19 cellular contexts compared by ENCODE assay signal in genomic region chr16:46775214-46775613, GRCh38. TPM values are rescaled to one million over a fixed set of nuclear protein-coding genes. Genes with fewer than 3 reads are reported as not detected.
DNase-seq lines count a peak whose midpoint lies in the region; ATAC-seq and TF ChIP-seq lines count a peak whose summit lies in the region.
"Had no signal": no experiment of that assay in that cellular context is flagged by ENCODE, and none has a peak within 500 bp of the region (broad histone marks: within the 10 kb centered on the region; RNA-seq: fewer than 3 reads in every experiment).

No MANE protein-coding gene starts in this region.

- H3K27ac Mint-ChIP-seq in activated T-helper 1 cell treated with anti-CD3 and anti-CD28 coated beads, Interleukin-12 subunit alpha, Interleukin-12 subunit beta, Interleukin-2, Interleukin-4 antibody, amounts not matched to agents 30 ng/mL and 10 ng/mL and 1 ng/mL, durations not matched to agents 14 hours and 24 hours and 36 hours = no peak overlapping the region
- H3K27ac Mint-ChIP-seq: activated CD4-positive, alpha-beta memory T cell treated with anti-CD3 and anti-CD28 coated beads, Interleukin-2, amount 10 ng/mL, durations not matched to agents 7 days and 5 days; activated naive CD4-positive, alpha-beta T cell treated with anti-CD3 and anti-CD28 coated beads, Interleukin-2, amount 50 U/mL, for 24 hours; activated T-cell treated with anti-CD3 and anti-CD28 coated beads, Interleukin-2, amount 50 U/mL, for 24 hours; IgD-negative memory B cell; progenitor cell of endocrine pancreas; T-helper 17 cell had no signal

- H3K4me1 Mint-ChIP-seq in activated T-helper 1 cell treated with anti-CD3 and anti-CD28 coated beads, Interleukin-12 subunit alpha, Interleukin-12 subunit beta, Interleukin-2, Interleukin-4 antibody, amounts not matched to agents 30 ng/mL and 10 ng/mL and 1 ng/mL, durations not matched to agents 14 hours and 24 hours and 36 hours (ENCODE audit: low read depth) = no peaks in the 10 kb centered on the region
- H3K4me1 Mint-ChIP-seq: activated CD4-positive, alpha-beta memory T cell treated with anti-CD3 and anti-CD28 coated beads, Interleukin-2, amount 10 ng/mL, durations not matched to agents 7 days and 5 days; activated naive CD4-positive, alpha-beta T cell treated with anti-CD3 and anti-CD28 coated beads, Interleukin-2, amount 50 U/mL, for 24 hours; T-helper 17 cell had no signal

- intact Hi-C loops in activated T-helper 1 cell treated with anti-CD3 and anti-CD28 coated beads, Interleukin-12 subunit alpha, Interleukin-12 subunit beta, Interleukin-2, Interleukin-4 antibody, amounts not matched to agents 30 ng/mL and 10 ng/mL and 1 ng/mL, durations not matched to agents 14 hours and 24 hours and 36 hours (cut with micrococcal nuclease) = no loop called here

- ATAC-seq in GM21528 (IDR thresholded peaks at IDR 0.05; ENCODE audit: low FRiP score, unreplicated experiment) = peak; percentile 26
- ATAC-seq in HG03432 (IDR thresholded peaks at IDR 0.05; ENCODE audit: unreplicated experiment) = peak; percentile 17
- peak; percentile 90 for ATAC-seq in SK-N-SH treated with all-trans-retinoic acid at 6 μM for 48 hours
- ATAC-seq: HCT116, left cardiac atrium, T-helper 17 cell had no signal

- H3K27me3 Mint-ChIP-seq in activated T-helper 1 cell treated with anti-CD3 and anti-CD28 coated beads, Interleukin-12 subunit alpha, Interleukin-12 subunit beta, Interleukin-2, Interleukin-4 antibody, amounts not matched to agents 30 ng/mL and 10 ng/mL and 1 ng/mL, durations not matched to agents 14 hours and 24 hours and 36 hours (ENCODE audit: insufficient read depth) = peaks cover under 1% of the 10 kb centered on the region
- H3K27me3 Mint-ChIP-seq: activated CD4-positive, alpha-beta memory T cell treated with anti-CD3 and anti-CD28 coated beads, Interleukin-2, amount 10 ng/mL, durations not matched to agents 7 days and 5 days; activated naive CD4-positive, alpha-beta T cell treated with anti-CD3 and anti-CD28 coated beads, Interleukin-2, amount 50 U/mL, for 24 hours; IgD-negative memory B cell; progenitor cell of endocrine pancreas; T-helper 17 cell had no signal

- no peak overlapping the region for H3K4me3 Mint-ChIP-seq in activated T-helper 1 cell treated with anti-CD3 and anti-CD28 coated beads, Interleukin-12 subunit alpha, Interleukin-12 subunit beta, Interleukin-2, Interleukin-4 antibody, amounts not matched to agents 30 ng/mL and 10 ng/mL and 1 ng/mL, durations not matched to agents 14 hours and 24 hours and 36 hours
- H3K4me3 Mint-ChIP-seq: activated CD4-positive, alpha-beta memory T cell treated with anti-CD3 and anti-CD28 coated beads, Interleukin-2, amount 10 ng/mL, durations not matched to agents 7 days and 5 days; activated naive CD4-positive, alpha-beta T cell treated with anti-CD3 and anti-CD28 coated beads, Interleukin-2, amount 50 U/mL, for 24 hours; activated T-cell treated with anti-CD3 and anti-CD28 coated beads, Interleukin-2, amount 50 U/mL, for 24 hours; T-helper 17 cell had no signal

- DNase-seq in NOMO-1 treated with DMSO at 0.1 percent for 48 hours (lab: John Stamatoyannopoulos, UW; ENCODE audit: unreplicated experiment) (no peak), COLO668 (lab: John Stamatoyannopoulos, UW; ENCODE audit: unreplicated experiment) (no peak), NCI-H524 (lab: John Stamatoyannopoulos, UW) (no peak)
- no peak for DNase-seq in activated T-helper 1 cell treated with anti-CD3 and anti-CD28 coated beads, Interleukin-12 subunit alpha, Interleukin-12 subunit beta, Interleukin-2, Interleukin-4 antibody, amounts not matched to agents 30 ng/mL and 10 ng/mL and 1 ng/mL, durations not matched to agents 14 hours and 24 hours and 36 hours (ENCODE audit: low spot score)
- DNase-seq: activated CD4-positive, alpha-beta memory T cell treated with anti-CD3 and anti-CD28 coated beads, Interleukin-2, amount 10 ng/mL, durations not matched to agents 7 days and 5 days; activated T-cell treated with anti-CD3 and anti-CD28 coated beads, Interleukin-2, amount 50 U/mL, for 24 hours; AML-193; foreskin fibroblast; left cardiac atrium; NCI-H2081 treated with DMSO at 0.1 percent for 48 hours; SHP77 treated with DMSO at 0.1 percent for 48 hours; T-helper 17 cell had no signal

- no peaks in the 10 kb centered on the region for H3K9me3 Mint-ChIP-seq in activated T-helper 1 cell treated with anti-CD3 and anti-CD28 coated beads, Interleukin-12 subunit alpha, Interleukin-12 subunit beta, Interleukin-2, Interleukin-4 antibody, amounts not matched to agents 30 ng/mL and 10 ng/mL and 1 ng/mL, durations not matched to agents 14 hours and 24 hours and 36 hours
- H3K9me3 Mint-ChIP-seq: activated CD4-positive, alpha-beta memory T cell treated with anti-CD3 and anti-CD28 coated beads, Interleukin-2, amount 10 ng/mL, durations not matched to agents 7 days and 5 days; activated naive CD4-positive, alpha-beta T cell treated with anti-CD3 and anti-CD28 coated beads, Interleukin-2, amount 50 U/mL, for 24 hours; activated T-cell treated with anti-CD3 and anti-CD28 coated beads, Interleukin-2, amount 50 U/mL, for 24 hours had no signal

- no peaks in the 10 kb centered on the region for H3K36me3 Mint-ChIP-seq in activated T-helper 1 cell treated with anti-CD3 and anti-CD28 coated beads, Interleukin-12 subunit alpha, Interleukin-12 subunit beta, Interleukin-2, Interleukin-4 antibody, amounts not matched to agents 30 ng/mL and 10 ng/mL and 1 ng/mL, durations not matched to agents 14 hours and 24 hours and 36 hours (ENCODE audit: low read depth)
- H3K36me3 Mint-ChIP-seq: activated naive CD4-positive, alpha-beta T cell treated with anti-CD3 and anti-CD28 coated beads, Interleukin-2, amount 50 U/mL, for 24 hours had no signal

TF ChIP-seq in SK-N-SH treated with all-trans-retinoic acid at 6 μM for 48 hours, 23 proteins besides CTCF, POLR2A, EP300 and RAD21 (continues in another document):
- TF ChIP-seq ZNF565 (CRISPR knock-in tag; conservative IDR thresholded peaks at IDR 0.05; ENCODE audit: low read depth) (no peak), SNAI2 (CRISPR knock-in tag; IDR thresholded peaks at IDR 0.05) (no peak), ISL1 (CRISPR knock-in tag; IDR thresholded peaks at IDR 0.05) (no peak), ZFP3 (CRISPR knock-in tag; IDR thresholded peaks at IDR 0.05) (no peak), PPARA (CRISPR knock-in tag; IDR thresholded peaks at IDR 0.05; ENCODE audit: borderline replicate concordance) (no peak), RARB (CRISPR knock-in tag; IDR thresholded peaks at IDR 0.05) (no peak), ZNF70 (CRISPR knock-in tag; IDR thresholded peaks at IDR 0.05) (no peak), OSR1 (CRISPR knock-in tag; IDR thresholded peaks at IDR 0.05) (no peak), ZC3H10 (CRISPR knock-in tag; IDR thresholded peaks at IDR 0.05) (no peak), ZNF8 (CRISPR knock-in tag; IDR thresholded peaks at IDR 0.05) (no peak), ZFP30 (CRISPR knock-in tag; IDR thresholded peaks at IDR 0.05) (no peak), ESRRG (CRISPR knock-in tag; IDR thresholded peaks at IDR 0.05) (no peak), GLIS3 (CRISPR knock-in tag; IDR thresholded peaks at IDR 0.05) (no peak), TOX (CRISPR knock-in tag; IDR thresholded peaks at IDR 0.05; ENCODE audit: borderline replicate concordance) (no peak), ARNTL (CRISPR knock-in tag; IDR thresholded peaks at IDR 0.05; ENCODE audit: borderline replicate concordance, low read depth) (no peak)
- TF ChIP-seq, protein P1, sequence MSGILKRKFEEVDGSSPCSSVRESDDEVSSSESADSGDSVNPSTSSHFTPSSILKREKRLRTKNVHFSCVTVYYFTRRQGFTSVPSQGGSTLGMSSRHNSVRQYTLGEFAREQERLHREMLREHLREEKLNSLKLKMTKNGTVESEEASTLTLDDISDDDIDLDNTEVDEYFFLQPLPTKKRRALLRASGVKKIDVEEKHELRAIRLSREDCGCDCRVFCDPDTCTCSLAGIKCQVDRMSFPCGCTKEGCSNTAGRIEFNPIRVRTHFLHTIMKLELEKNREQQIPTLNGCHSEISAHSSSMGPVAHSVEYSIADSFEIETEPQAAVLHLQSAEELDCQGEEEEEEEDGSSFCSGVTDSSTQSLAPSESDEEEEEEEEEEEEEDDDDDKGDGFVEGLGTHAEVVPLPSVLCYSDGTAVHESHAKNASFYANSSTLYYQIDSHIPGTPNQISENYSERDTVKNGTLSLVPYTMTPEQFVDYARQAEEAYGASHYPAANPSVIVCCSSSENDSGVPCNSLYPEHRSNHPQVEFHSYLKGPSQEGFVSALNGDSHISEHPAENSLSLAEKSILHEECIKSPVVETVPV (CRISPR knock-in tag; IDR thresholded peaks at IDR 0.05) = no peak
- TF ChIP-seq, protein P2, sequence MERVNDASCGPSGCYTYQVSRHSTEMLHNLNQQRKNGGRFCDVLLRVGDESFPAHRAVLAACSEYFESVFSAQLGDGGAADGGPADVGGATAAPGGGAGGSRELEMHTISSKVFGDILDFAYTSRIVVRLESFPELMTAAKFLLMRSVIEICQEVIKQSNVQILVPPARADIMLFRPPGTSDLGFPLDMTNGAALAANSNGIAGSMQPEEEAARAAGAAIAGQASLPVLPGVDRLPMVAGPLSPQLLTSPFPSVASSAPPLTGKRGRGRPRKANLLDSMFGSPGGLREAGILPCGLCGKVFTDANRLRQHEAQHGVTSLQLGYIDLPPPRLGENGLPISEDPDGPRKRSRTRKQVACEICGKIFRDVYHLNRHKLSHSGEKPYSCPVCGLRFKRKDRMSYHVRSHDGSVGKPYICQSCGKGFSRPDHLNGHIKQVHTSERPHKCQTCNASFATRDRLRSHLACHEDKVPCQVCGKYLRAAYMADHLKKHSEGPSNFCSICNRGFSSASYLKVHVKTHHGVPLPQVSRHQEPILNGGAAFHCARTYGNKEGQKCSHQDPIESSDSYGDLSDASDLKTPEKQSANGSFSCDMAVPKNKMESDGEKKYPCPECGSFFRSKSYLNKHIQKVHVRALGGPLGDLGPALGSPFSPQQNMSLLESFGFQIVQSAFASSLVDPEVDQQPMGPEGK (CRISPR knock-in tag; IDR thresholded peaks at IDR 0.05; ENCODE audit: borderline replicate concordance) = no peak

RNA-seq across cellular contexts. Expression of gene MYLK3, which starts 27.1 kb away (rescaled TPM):
- total RNA-seq in activated T-helper 1 cell treated with anti-CD3 and anti-CD28 coated beads, Interleukin-12 subunit alpha, Interleukin-12 subunit beta, Interleukin-2, Interleukin-4 antibody, amounts not matched to agents 30 ng/mL and 10 ng/mL and 1 ng/mL, durations not matched to agents 14 hours and 24 hours and 36 hours = 0.44 and 1.1 TPM in 2 replicates
- total RNA-seq: T-helper 17 cell had no signal

RNA-seq across cellular contexts. Expression of gene C16orf87, which starts 55.8 kb away (rescaled TPM):
- 40.8 and 44.5 TPM in 2 replicates for total RNA-seq in activated T-helper 1 cell treated with anti-CD3 and anti-CD28 coated beads, Interleukin-12 subunit alpha, Interleukin-12 subunit beta, Interleukin-2, Interleukin-4 antibody, amounts not matched to agents 30 ng/mL and 10 ng/mL and 1 ng/mL, durations not matched to agents 14 hours and 24 hours and 36 hours

Comparison
In these comparisons a context has a peak if more than half of its experiments do, and no peak if none do; other contexts are left out.
1. ATAC-seq: peak in every context shown above with its lines; median percentile 90 in SK-N-SH treated with all-trans-retinoic acid at 6 μM for 48 hours; 26 in GM21528; 17 in HG03432.